ENCODE assay signal across 1 cellular context in the genomic region with DNA sequence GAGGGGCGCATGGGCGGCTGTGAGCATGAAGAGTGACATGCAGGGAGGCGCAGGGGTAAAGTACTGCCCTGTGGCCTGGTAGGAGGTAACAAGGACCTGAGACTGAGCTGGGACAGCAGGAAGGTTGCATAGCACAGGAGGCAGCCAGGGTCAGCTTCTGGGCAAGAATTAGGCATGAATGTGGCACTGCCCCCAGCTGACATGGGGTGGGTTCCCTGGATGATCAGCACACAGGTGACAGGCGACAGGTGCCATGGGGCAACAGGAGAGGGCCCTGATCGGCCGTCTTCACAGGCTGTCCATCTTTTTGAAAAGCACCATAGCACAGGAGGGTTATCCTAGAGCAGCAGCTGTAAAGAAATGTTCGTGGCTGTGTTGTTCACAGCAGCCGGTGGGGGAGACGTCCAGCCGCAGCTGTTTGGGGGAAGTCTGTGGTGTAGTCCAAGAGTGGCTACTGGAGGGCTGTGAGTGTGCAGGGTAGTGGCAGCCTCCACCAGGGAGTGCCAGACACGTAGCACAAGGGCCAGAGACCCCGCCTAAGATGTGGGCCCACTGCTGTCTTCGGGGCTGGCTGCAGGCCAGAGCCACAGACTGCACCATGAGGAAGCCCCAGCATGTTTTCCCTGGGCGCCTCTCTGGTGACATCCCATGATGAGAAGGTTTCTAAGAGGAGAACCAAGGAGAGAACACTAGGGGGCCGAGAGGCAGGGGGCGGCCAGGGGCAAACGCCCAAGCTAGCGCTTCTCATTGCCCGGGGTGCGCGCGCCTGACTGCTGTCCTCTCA.
TF ChIP-seq lines count a peak whose summit lies in the region.

No MANE protein-coding gene starts in this region.

TF ChIP-seq in A549, 52 proteins besides CTCF, POLR2A, EP300 and RAD21:
- TF ChIP-seq MAFK (IDR thresholded peaks at IDR 0.05; ENCODE audit: partially characterized antibody): no peak
- no peak for TF ChIP-seq JUNB (IDR thresholded peaks at IDR 0.05)
- TF ChIP-seq TFCP2L1 (CRISPR knock-in tag; IDR thresholded peaks at IDR 0.05): no peak
- TF ChIP-seq CBX8 (IDR thresholded peaks at IDR 0.05): no peak
- TF ChIP-seq, protein P1, sequence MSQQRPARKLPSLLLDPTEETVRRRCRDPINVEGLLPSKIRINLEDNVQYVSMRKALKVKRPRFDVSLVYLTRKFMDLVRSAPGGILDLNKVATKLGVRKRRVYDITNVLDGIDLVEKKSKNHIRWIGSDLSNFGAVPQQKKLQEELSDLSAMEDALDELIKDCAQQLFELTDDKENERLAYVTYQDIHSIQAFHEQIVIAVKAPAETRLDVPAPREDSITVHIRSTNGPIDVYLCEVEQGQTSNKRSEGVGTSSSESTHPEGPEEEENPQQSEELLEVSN (IDR thresholded peaks at IDR 0.05; ENCODE audit: borderline replicate concordance, low read depth): no peak
- no peak for TF ChIP-seq BHLHE40 (IDR thresholded peaks at IDR 0.05; ENCODE audit: low read depth, low read length)
- no peak for TF ChIP-seq HOXB13 (CRISPR knock-in tag; IDR thresholded peaks at IDR 0.05; ENCODE audit: low read depth)
- no peak for TF ChIP-seq FOSB (CRISPR knock-in tag; IDR thresholded peaks at IDR 0.05)
- TF ChIP-seq, protein P2, sequence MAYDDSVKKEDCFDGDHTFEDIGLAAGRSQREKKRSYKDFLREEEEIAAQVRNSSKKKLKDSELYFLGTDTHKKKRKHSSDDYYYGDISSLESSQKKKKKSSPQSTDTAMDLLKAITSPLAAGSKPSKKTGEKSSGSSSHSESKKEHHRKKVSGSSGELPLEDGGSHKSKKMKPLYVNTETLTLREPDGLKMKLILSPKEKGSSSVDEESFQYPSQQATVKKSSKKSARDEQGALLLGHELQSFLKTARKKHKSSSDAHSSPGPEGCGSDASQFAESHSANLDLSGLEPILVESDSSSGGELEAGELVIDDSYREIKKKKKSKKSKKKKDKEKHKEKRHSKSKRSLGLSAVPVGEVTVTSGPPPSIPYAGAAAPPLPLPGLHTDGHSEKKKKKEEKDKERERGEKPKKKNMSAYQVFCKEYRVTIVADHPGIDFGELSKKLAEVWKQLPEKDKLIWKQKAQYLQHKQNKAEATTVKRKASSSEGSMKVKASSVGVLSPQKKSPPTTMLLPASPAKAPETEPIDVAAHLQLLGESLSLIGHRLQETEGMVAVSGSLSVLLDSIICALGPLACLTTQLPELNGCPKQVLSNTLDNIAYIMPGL (CRISPR knock-in tag; IDR thresholded peaks at IDR 0.05; ENCODE audit: borderline replicate concordance): no peak
- TF ChIP-seq, protein P3, sequence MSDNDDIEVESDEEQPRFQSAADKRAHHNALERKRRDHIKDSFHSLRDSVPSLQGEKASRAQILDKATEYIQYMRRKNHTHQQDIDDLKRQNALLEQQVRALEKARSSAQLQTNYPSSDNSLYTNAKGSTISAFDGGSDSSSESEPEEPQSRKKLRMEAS (IDR thresholded peaks at IDR 0.05): no peak
- TF ChIP-seq TP53 (CRISPR knock-in tag; IDR thresholded peaks at IDR 0.05): no peak
- TF ChIP-seq HEYL (CRISPR knock-in tag; IDR thresholded peaks at IDR 0.05): no peak
- no peak for TF ChIP-seq SREBF2 (IDR thresholded peaks at IDR 0.05)
- TF ChIP-seq NFE2L2 (conservative IDR thresholded peaks at IDR 0.05; ENCODE audit: low read length): no peak
- TF ChIP-seq EHMT2 (IDR thresholded peaks at IDR 0.05; ENCODE audit: low read depth): no peak
- no peak for TF ChIP-seq CHD2 (IDR thresholded peaks at IDR 0.05; ENCODE audit: low read length, partially characterized antibody)
- no peak for TF ChIP-seq RARB (CRISPR knock-in tag; IDR thresholded peaks at IDR 0.05)
